In the genomic region with DNA sequence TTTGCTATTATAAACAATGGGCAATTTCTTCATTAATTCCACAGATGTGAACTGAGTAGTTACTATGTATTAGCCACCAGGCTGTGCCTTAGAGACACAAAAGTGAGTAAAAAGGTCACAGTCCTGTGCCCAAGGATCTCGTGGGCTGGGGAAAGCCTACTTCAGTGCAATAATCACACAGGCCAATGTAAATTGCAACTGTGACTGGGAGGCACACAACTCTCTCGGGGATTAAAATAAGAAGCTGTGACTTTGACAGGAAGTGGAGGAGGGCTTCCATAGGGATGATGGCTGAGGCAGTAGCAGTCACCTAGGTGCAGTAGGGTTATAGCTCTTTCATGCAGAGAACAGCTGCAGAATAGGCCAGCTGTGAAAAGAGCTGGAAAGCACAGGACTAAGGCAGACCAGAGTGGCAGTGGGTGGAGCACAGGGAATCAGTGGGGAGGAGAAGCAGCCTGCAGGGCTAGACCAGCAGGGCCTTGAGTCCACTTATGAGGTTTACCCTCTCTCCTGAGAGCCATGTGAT, we compare ENCODE assay signal across 11 cellular contexts.
DNase-seq lines count a peak whose midpoint lies in the region; TF ChIP-seq lines count a peak whose summit lies in the region.
"Had no signal": no experiment of that assay in that cellular context is flagged by ENCODE, and none has a peak within 500 bp of the region (broad histone marks: within the 10 kb centered on the region; RNA-seq: fewer than 3 reads in every experiment).

No MANE protein-coding gene starts in this region.

- H3K9me3 Mint-ChIP-seq in MCF 10A (ENCODE audit: unreplicated experiment) (no peaks in the 10 kb centered on the region), endodermal cell (no peaks in the 10 kb centered on the region), progenitor cell of endocrine pancreas (ENCODE audit: low read depth) (no peaks in the 10 kb centered on the region)

- H3K9me3 ChIP-seq in mammary epithelial cell (replicated peaks; ENCODE audit: insufficient read depth, low read length) (no peaks in the 10 kb centered on the region), endodermal cell (ENCODE audit: control insufficient read depth, low read length) (no peaks in the 10 kb centered on the region), smooth muscle cell (replicated peaks; ENCODE audit: low read depth) (no peaks in the 10 kb centered on the region)

- CTCF ChIA-PET in MCF 10A (lab: Yijun Ruan, JAX) = interaction anchor here (0.8 to 1.3 kb wide), 2 partner anchors 36 to 54 kb away, joined by 3 to 4 read pairs; no protein-coding TSS in a partner anchor
- CTCF ChIA-PET in mammary epithelial cell (lab: Charles Lee; ENCODE audit: low non-redundant PET) = no interaction called here

- H3K79me2 ChIP-seq in mammary epithelial cell (ENCODE audit: insufficient read depth, low read length) = no peaks in the 10 kb centered on the region
- no peaks in the 10 kb centered on the region for H3K79me2 ChIP-seq in smooth muscle cell (ENCODE audit: low read depth)

- dilution Hi-C loops in mammary epithelial cell (cut with HindIII; ENCODE audit: low sequenced_read_pairs) = loop anchor here (25.0 kb wide), 1 partner anchor 104 kb away; no protein-coding TSS in a partner anchor

- BruUV-seq in MCF 10A (replicated peaks; lab: Mats Ljungman, UMichigan) (no TSS peak), mammary epithelial cell (replicated peaks; lab: Mats Ljungman, UMichigan) (no TSS peak)

- H3K9ac ChIP-seq in mammary epithelial cell (ENCODE audit: insufficient read depth, low read length) = no peak overlapping the region
- H3K9ac ChIP-seq in endodermal cell (ENCODE audit: extremely low read depth, low read length, poor library complexity, severe bottlenecking) = no peak overlapping the region
- no peak overlapping the region for H3K9ac ChIP-seq in smooth muscle cell (ENCODE audit: low read depth)

- H3K4me3 Mint-ChIP-seq in MCF 10A (ENCODE audit: unreplicated experiment) = no peak overlapping the region
- H3K4me3 Mint-ChIP-seq in endodermal cell = no peak overlapping the region
- H3K4me3 Mint-ChIP-seq in progenitor cell of endocrine pancreas (ENCODE audit: low read depth) = no peak overlapping the region
- H3K4me3 Mint-ChIP-seq: mesothelial cell of epicardium had no signal

- no peaks in the 10 kb centered on the region for H3F3A ChIP-seq in smooth muscle cell (ENCODE audit: low read depth)

- H2AFZ ChIP-seq in mammary epithelial cell (ENCODE audit: low read depth, low read length) (no peak overlapping the region), smooth muscle cell (ENCODE audit: low read depth) (no peak overlapping the region)

- H3K27ac ChIP-seq in mammary epithelial cell (ENCODE audit: insufficient read depth, low read depth, low read length) (no peak overlapping the region), endodermal cell (ENCODE audit: low read depth, low read length) (no peak overlapping the region), smooth muscle cell (ENCODE audit: low read depth) (no peak overlapping the region)
- H3K27ac ChIP-seq: C4-2B had no signal

- POLR2A ChIA-PET in MCF 10A (lab: Yijun Ruan, JAX) = interaction anchor here (0.6 kb wide), 1 partner anchor 580 kb away, joined by 3 read pairs; no protein-coding TSS in a partner anchor

- H3K36me3 Mint-ChIP-seq in MCF 10A (ENCODE audit: insufficient read depth, unreplicated experiment) = no peaks in the 10 kb centered on the region
- no peaks in the 10 kb centered on the region for H3K36me3 Mint-ChIP-seq in endodermal cell (ENCODE audit: low read depth)
- H3K36me3 Mint-ChIP-seq in progenitor cell of endocrine pancreas (ENCODE audit: insufficient read depth) = no peaks in the 10 kb centered on the region
- H3K36me3 Mint-ChIP-seq: mesothelial cell of epicardium had no signal

- no peaks in the 10 kb centered on the region for H3K27me3 Mint-ChIP-seq in MCF 10A (ENCODE audit: insufficient read depth, unreplicated experiment)
- H3K27me3 Mint-ChIP-seq in endodermal cell (ENCODE audit: insufficient read depth) = no peaks in the 10 kb centered on the region
- no peaks in the 10 kb centered on the region for H3K27me3 Mint-ChIP-seq in progenitor cell of endocrine pancreas

- TF ChIP-seq CTCF in MCF 10A (IDR thresholded peaks at IDR 0.05; ENCODE audit: unreplicated experiment) = no peak
- peak in 1 of 2 donors; percentile 23 for TF ChIP-seq CTCF in mammary epithelial cell (conservative IDR thresholded peaks at IDR 0.05 in 1 of 2, IDR thresholded peaks at IDR 0.05 in 1 of 2; ENCODE audit: extremely low read depth in 1 of 2, insufficient read depth in 1 of 2, low read depth in 1 of 2, low read length in 2 of 2)
- TF ChIP-seq CTCF in endodermal cell (conservative IDR thresholded peaks at IDR 0.05) = peak; percentile 56
- TF ChIP-seq CTCF in smooth muscle cell (IDR thresholded peaks at IDR 0.05; ENCODE audit: borderline replicate concordance, insufficient read depth, poor library complexity, severe bottlenecking) = peak; percentile 16
- no peak for TF ChIP-seq CTCF in progenitor cell of endocrine pancreas (IDR thresholded peaks at IDR 0.05; ENCODE audit: unreplicated experiment)

- no peaks in the 10 kb centered on the region for H3K4me1 Mint-ChIP-seq in MCF 10A (ENCODE audit: insufficient read depth, unreplicated experiment)
- peaks cover 15% of the 10 kb centered on the region for H3K4me1 Mint-ChIP-seq in endodermal cell
- no peaks in the 10 kb centered on the region for H3K4me1 Mint-ChIP-seq in progenitor cell of endocrine pancreas (ENCODE audit: low read depth)

- no peaks in the 10 kb centered on the region for H3K36me3 ChIP-seq in mammary epithelial cell (ENCODE audit: insufficient read depth, low read length)
- H3K36me3 ChIP-seq in endodermal cell (ENCODE audit: control insufficient read depth, insufficient read depth, low read length) = no peaks in the 10 kb centered on the region
- no peaks in the 10 kb centered on the region for H3K36me3 ChIP-seq in smooth muscle cell (ENCODE audit: low read depth)

- H4K20me1 ChIP-seq in mammary epithelial cell (ENCODE audit: insufficient read depth, low read length) (no peaks in the 10 kb centered on the region), smooth muscle cell (ENCODE audit: low read depth) (no peaks in the 10 kb centered on the region)

- no peak overlapping the region for H3K4me3 ChIP-seq in mammary epithelial cell (replicated peaks in 1 of 3; ENCODE audit: insufficient read depth in 1 of 3, low read depth in 2 of 3, low read length in 3 of 3)
- no peak overlapping the region for H3K4me3 ChIP-seq in endodermal cell (ENCODE audit: low read length)
- H3K4me3 ChIP-seq in smooth muscle cell = no peak overlapping the region

- H3K27me3 ChIP-seq in mammary epithelial cell (ENCODE audit: insufficient read depth, low read length) (no peaks in the 10 kb centered on the region), endodermal cell (ENCODE audit: control insufficient read depth, insufficient read depth, low read length, poor library complexity, severe bottlenecking) (peaks cover under 1% of the 10 kb centered on the region), smooth muscle cell (ENCODE audit: low read depth) (no peaks in the 10 kb centered on the region)

- H3K4me2 ChIP-seq in mammary epithelial cell (ENCODE audit: insufficient read depth, low read depth, low read length) = no peak overlapping the region
- no peak overlapping the region for H3K4me2 ChIP-seq in smooth muscle cell

- H3K4me1 ChIP-seq in mammary epithelial cell (ENCODE audit: insufficient read depth, low read length) (no peaks in the 10 kb centered on the region), endodermal cell (ENCODE audit: control insufficient read depth, insufficient read depth, low read length) (no peaks in the 10 kb centered on the region), smooth muscle cell (ENCODE audit: low read depth) (no peaks in the 10 kb centered on the region)

- intact Hi-C loops in MCF 10A (cut with micrococcal nuclease) = loop anchor here (5.0 kb wide), 1 partner anchor 254 kb away; no protein-coding TSS in a partner anchor
- intact Hi-C loops in mammary epithelial cell (cut with micrococcal nuclease) = no loop called here

- H3K27ac Mint-ChIP-seq in MCF 10A (ENCODE audit: low read depth, unreplicated experiment) = no peak overlapping the region
- no peak overlapping the region for H3K27ac Mint-ChIP-seq in endodermal cell
- no peak overlapping the region for H3K27ac Mint-ChIP-seq in progenitor cell of endocrine pancreas
- H3K27ac Mint-ChIP-seq: mesothelial cell of epicardium had no signal

- DNase-seq in MCF 10A (ENCODE audit: unreplicated experiment) (peak; percentile 36), mammary epithelial cell (no peak), NCI-H1417 treated with DMSO at 0.1 percent for 48 hours (lab: John Stamatoyannopoulos, UW) (peak; percentile 20), endodermal cell (no peak), smooth muscle cell (lab: John Stamatoyannopoulos, UW; ENCODE audit: unreplicated experiment) (no peak), progenitor cell of endocrine pancreas (ENCODE audit: low spot score, unreplicated experiment) (no peak)
- DNase-seq in activated CD8-positive, alpha-beta memory T cell treated with anti-CD3 and anti-CD28 coated beads for 24 hours = no peak
- DNase-seq in activated CD4-positive, CD25-positive, alpha-beta regulatory T cell treated with anti-CD3 and anti-CD28 coated beads, Interleukin-2, amount 50 U/mL, for 72 hours = no peak
- DNase-seq: activated T-cell treated with anti-CD3 and anti-CD28 coated beads for 4 hours had no signal

- in situ Hi-C loops in mammary epithelial cell (cut with MboI; ENCODE audit: low sequenced_read_pairs in 2 of 2) = loop anchor here in 1 of 2 donors (25.0 kb wide), 1 partner anchor 104 kb away; no protein-coding TSS in a partner anchor

- WGBS in mammary epithelial cell (ENCODE audit: low coverage, missing lambda C conversion rate) = 55% methylated on average over 2 of the region's 2 CpGs
- 66 to 80% methylated on average over 1 to 2 of the region's 2 CpGs for WGBS in endodermal cell (ENCODE audit: insufficient coverage in 1 of 2, insufficient read length in 1 of 2), 2 experiments
- 31% methylated on average over 2 of the region's 2 CpGs for WGBS in smooth muscle cell (ENCODE audit: low lambda C conversion rate)

Comparison
In these comparisons a context has a peak if more than half of its experiments do, and no peak if none do; other contexts are left out.
1. DNase-seq: peak in MCF 10A (single experiment) and NCI-H1417 treated with DMSO at 0.1 percent for 48 hours (single experiment); none in mammary epithelial cell (single experiment), endodermal cell (single experiment), smooth muscle cell (single experiment), progenitor cell of endocrine pancreas (single experiment), activated CD8-positive, alpha-beta memory T cell treated with anti-CD3 and anti-CD28 coated beads for 24 hours (single experiment) and activated CD4-positive, CD25-positive, alpha-beta regulatory T cell treated with anti-CD3 and anti-CD28 coated beads, Interleukin-2, amount 50 U/mL, for 72 hours (single experiment).
2. CTCF ChIP-seq: peak in endodermal cell (single experiment) and smooth muscle cell (single experiment); none in MCF 10A (single experiment) and progenitor cell of endocrine pancreas (single experiment).